In the genomic region with DNA sequence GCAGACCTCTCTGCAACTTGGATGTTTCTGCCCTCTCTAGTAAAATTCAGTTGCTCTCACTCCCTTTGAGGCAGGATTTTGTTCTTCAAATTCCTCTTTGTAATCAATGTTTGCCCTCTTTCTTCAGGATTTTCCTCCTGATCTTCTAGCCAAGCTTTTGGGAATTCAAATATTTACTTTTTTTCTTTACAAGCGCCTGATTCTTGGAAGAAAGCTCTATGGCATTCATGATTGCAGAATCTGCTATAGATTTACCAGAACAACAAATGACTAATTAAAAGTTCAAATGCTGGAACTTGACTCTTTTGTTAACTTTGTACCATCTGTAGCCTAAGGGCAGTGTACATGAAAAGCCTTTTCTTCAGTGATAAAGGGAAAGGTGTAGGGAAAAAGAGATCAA, we compare ENCODE assay signal across 20 cellular contexts.
DNase-seq lines count a peak whose midpoint lies in the region; ATAC-seq, FAIRE-seq and TF ChIP-seq lines count a peak whose summit lies in the region.
"Had no signal": no experiment of that assay in that cellular context is flagged by ENCODE, and none has a peak within 500 bp of the region (broad histone marks: within the 10 kb centered on the region; RNA-seq: fewer than 3 reads in every experiment).

No MANE protein-coding gene starts in this region.

- no peaks in the 10 kb centered on the region for H3K4me1 Mint-ChIP-seq in Caco-2 (ENCODE audit: low read depth, unreplicated experiment)
- H3K4me1 Mint-ChIP-seq in endodermal cell, result peaks cover 31% of the 10 kb centered on the region
- peaks cover 11% of the 10 kb centered on the region for H3K4me1 Mint-ChIP-seq in progenitor cell of endocrine pancreas (ENCODE audit: low read depth)
- no peaks in the 10 kb centered on the region for H3K4me1 Mint-ChIP-seq in activated CD4-positive, alpha-beta memory T cell treated with anti-CD3 and anti-CD28 coated beads for 36 hours (ENCODE audit: low read depth)
- H3K4me1 Mint-ChIP-seq: CD4-positive, CD25-positive, alpha-beta regulatory T cell; GM23338 had no signal

- H3K4me1 ChIP-seq in A549, result no peaks in the 10 kb centered on the region
- H3K4me1 ChIP-seq in Caco-2, result peaks cover 11% of the 10 kb centered on the region
- H3K4me1 ChIP-seq in endodermal cell (ENCODE audit: control insufficient read depth, insufficient read depth, low read length), result no peaks in the 10 kb centered on the region
- no peaks in the 10 kb centered on the region for H3K4me1 ChIP-seq in body of pancreas
- H3K4me1 ChIP-seq in mammary epithelial cell (ENCODE audit: insufficient read depth, low read length), result no peaks in the 10 kb centered on the region

- TF ChIP-seq CTCF in A549 (IDR thresholded peaks at IDR 0.05) (no peak), Caco-2 (IDR thresholded peaks at IDR 0.05; ENCODE audit: insufficient read depth in 1 of 2, low read depth in 1 of 2, low read length in 1 of 2, severe bottlenecking in 1 of 2, unreplicated experiment in 1 of 2) (no peak), endodermal cell (conservative IDR thresholded peaks at IDR 0.05) (no peak), progenitor cell of endocrine pancreas (IDR thresholded peaks at IDR 0.05; ENCODE audit: unreplicated experiment) (no peak), body of pancreas (IDR thresholded peaks at IDR 0.05) (no peak), mammary epithelial cell (conservative IDR thresholded peaks at IDR 0.05 in 1 of 2, IDR thresholded peaks at IDR 0.05 in 1 of 2; ENCODE audit: extremely low read depth in 1 of 2, insufficient read depth in 1 of 2, low read depth in 1 of 2, low read length in 2 of 2) (no peak)

- H2AFZ ChIP-seq in mammary epithelial cell (ENCODE audit: low read depth, low read length), result no peak overlapping the region
- H2AFZ ChIP-seq: GM23338 had no signal

- intact Hi-C loops in Caco-2 (cut with micrococcal nuclease; ENCODE audit: unreplicated experiment) (loop anchor here (5.0 kb wide), 1 partner anchor 65 kb away; the partner anchor contains the start of gene SHISA6), body of pancreas (cut with DNase I) (no loop called here), mammary epithelial cell (cut with micrococcal nuclease) (no loop called here)
- intact Hi-C loops in activated CD4-positive, alpha-beta memory T cell treated with anti-CD3 and anti-CD28 coated beads for 36 hours (cut with micrococcal nuclease), result no loop called here

- dilution Hi-C loops in mammary epithelial cell (cut with HindIII; ENCODE audit: low sequenced_read_pairs), result no loop called here

- H4K20me1 ChIP-seq in mammary epithelial cell (ENCODE audit: insufficient read depth, low read length), result no peaks in the 10 kb centered on the region

- CTCF ChIA-PET in A549 (lab: Yijun Ruan, JAX), result no interaction called here
- CTCF ChIA-PET in Caco-2 (lab: Charles Lee), result interaction anchor here (0.9 kb wide), 1 partner anchor 32 kb away, joined by 3 read pairs; no protein-coding TSS in a partner anchor
- CTCF ChIA-PET in activated CD4-positive, alpha-beta memory T cell treated with anti-CD3 and anti-CD28 coated beads for 36 hours (lab: Charles Lee), result no interaction called here
- CTCF ChIA-PET in mammary epithelial cell (lab: Charles Lee; ENCODE audit: low non-redundant PET), result no interaction called here

- H3K9me3 Mint-ChIP-seq in Caco-2 (ENCODE audit: unreplicated experiment) (no peaks in the 10 kb centered on the region), endodermal cell (no peaks in the 10 kb centered on the region), progenitor cell of endocrine pancreas (ENCODE audit: low read depth) (no peaks in the 10 kb centered on the region)
- H3K9me3 Mint-ChIP-seq in activated CD4-positive, alpha-beta memory T cell treated with anti-CD3 and anti-CD28 coated beads for 36 hours, result peaks cover 4% of the 10 kb centered on the region
- H3K9me3 Mint-ChIP-seq: CD8-positive, alpha-beta T cell had no signal

- H3K4me3 Mint-ChIP-seq in Caco-2 (ENCODE audit: unreplicated experiment) (no peak overlapping the region), endodermal cell (no peak overlapping the region), progenitor cell of endocrine pancreas (ENCODE audit: low read depth) (no peak overlapping the region)
- no peak overlapping the region for H3K4me3 Mint-ChIP-seq in activated CD4-positive, alpha-beta memory T cell treated with anti-CD3 and anti-CD28 coated beads for 36 hours
- H3K4me3 Mint-ChIP-seq: CD4-positive, CD25-positive, alpha-beta regulatory T cell; CD8-positive, alpha-beta T cell; GM23338; H9 had no signal

- H3K36me3 Mint-ChIP-seq in Caco-2 (ENCODE audit: insufficient read depth, unreplicated experiment), result no peaks in the 10 kb centered on the region
- H3K36me3 Mint-ChIP-seq in endodermal cell (ENCODE audit: low read depth), result no peaks in the 10 kb centered on the region
- no peaks in the 10 kb centered on the region for H3K36me3 Mint-ChIP-seq in progenitor cell of endocrine pancreas (ENCODE audit: insufficient read depth)
- no peaks in the 10 kb centered on the region for H3K36me3 Mint-ChIP-seq in activated CD4-positive, alpha-beta memory T cell treated with anti-CD3 and anti-CD28 coated beads for 36 hours
- H3K36me3 Mint-ChIP-seq: CD4-positive, CD25-positive, alpha-beta regulatory T cell; CD8-positive, alpha-beta T cell had no signal

- H3K4me3 ChIP-seq in A549 (no peak overlapping the region), Caco-2 (ENCODE audit: low read depth, low read length) (no peak overlapping the region), endodermal cell (ENCODE audit: low read length) (no peak overlapping the region), body of pancreas (no peak overlapping the region), mammary epithelial cell (replicated peaks in 1 of 3; ENCODE audit: insufficient read depth in 1 of 3, low read depth in 2 of 3, low read length in 3 of 3) (no peak overlapping the region)
- H3K4me3 ChIP-seq: GM12878, GM23338 had no signal

- no peak overlapping the region for H3K27ac ChIP-seq in A549
- no peak overlapping the region for H3K27ac ChIP-seq in endodermal cell (ENCODE audit: low read depth, low read length)
- H3K27ac ChIP-seq in body of pancreas, result no peak overlapping the region
- H3K27ac ChIP-seq in mammary epithelial cell (ENCODE audit: insufficient read depth, low read depth, low read length), result no peak overlapping the region

- WGBS in A549 (ENCODE audit: missing lambda C conversion rate), result 0% methylated on average over 1 of the region's 1 CpG
- WGBS in endodermal cell (ENCODE audit: insufficient coverage in 1 of 2, insufficient read length in 1 of 2), 2 experiments, result 48 to 89% methylated on average over 1 of the region's 1 CpG
- 5 to 23% methylated on average over 1 of the region's 1 CpG for WGBS in body of pancreas, 2 donors
- 21% methylated on average over 1 of the region's 1 CpG for WGBS in mammary epithelial cell (ENCODE audit: low coverage, missing lambda C conversion rate)

- H3K4me2 ChIP-seq in A549 (no peak overlapping the region), mammary epithelial cell (ENCODE audit: insufficient read depth, low read depth, low read length) (no peak overlapping the region)
- H3K4me2 ChIP-seq: GM23338 had no signal

- no peaks in the 10 kb centered on the region; the same call in 2 of the 3 replicates for H3K9me3 ChIP-seq in A549
- no peaks in the 10 kb centered on the region for H3K9me3 ChIP-seq in Caco-2
- no peaks in the 10 kb centered on the region for H3K9me3 ChIP-seq in endodermal cell (ENCODE audit: control insufficient read depth, low read length)
- no peaks in the 10 kb centered on the region for H3K9me3 ChIP-seq in body of pancreas
- H3K9me3 ChIP-seq in mammary epithelial cell (replicated peaks; ENCODE audit: insufficient read depth, low read length), result peaks cover 17% of the 10 kb centered on the region

- no peaks in the 10 kb centered on the region for H3K79me2 ChIP-seq in mammary epithelial cell (ENCODE audit: insufficient read depth, low read length)

- no peak for TF ChIP-seq POLR2A in A549 (IDR thresholded peaks at IDR 0.05; ENCODE audit: low read length)
- TF ChIP-seq POLR2A in body of pancreas (IDR thresholded peaks at IDR 0.05), result no peak

- in situ Hi-C loops in mammary epithelial cell (cut with MboI; ENCODE audit: low sequenced_read_pairs in 2 of 2), result no loop called here

- H3K27me3 ChIP-seq in Caco-2 (replicated peaks; ENCODE audit: control insufficient read depth, insufficient read depth, low read length), result no peaks in the 10 kb centered on the region
- no peaks in the 10 kb centered on the region for H3K27me3 ChIP-seq in endodermal cell (ENCODE audit: control insufficient read depth, insufficient read depth, low read length, poor library complexity, severe bottlenecking)
- H3K27me3 ChIP-seq in body of pancreas, result no peaks in the 10 kb centered on the region
- no peaks in the 10 kb centered on the region for H3K27me3 ChIP-seq in mammary epithelial cell (ENCODE audit: insufficient read depth, low read length)

- H3K27me3 Mint-ChIP-seq in Caco-2 (ENCODE audit: insufficient read depth, unreplicated experiment) (no peaks in the 10 kb centered on the region), endodermal cell (ENCODE audit: insufficient read depth) (no peaks in the 10 kb centered on the region), progenitor cell of endocrine pancreas (no peaks in the 10 kb centered on the region)
- no peaks in the 10 kb centered on the region for H3K27me3 Mint-ChIP-seq in activated CD4-positive, alpha-beta memory T cell treated with anti-CD3 and anti-CD28 coated beads for 36 hours
- H3K27me3 Mint-ChIP-seq: CD4-positive, CD25-positive, alpha-beta regulatory T cell had no signal

- peak overlapping the region; percentile 59 for H3K27ac Mint-ChIP-seq in Caco-2 (ENCODE audit: unreplicated experiment)
- H3K27ac Mint-ChIP-seq in endodermal cell, result peak overlapping the region; percentile 16
- H3K27ac Mint-ChIP-seq in progenitor cell of endocrine pancreas, result peak overlapping the region; percentile 40
- no peak overlapping the region for H3K27ac Mint-ChIP-seq in activated CD4-positive, alpha-beta memory T cell treated with anti-CD3 and anti-CD28 coated beads for 36 hours
- H3K27ac Mint-ChIP-seq: CD4-positive, CD25-positive, alpha-beta regulatory T cell; CD8-positive, alpha-beta T cell; GM23338; H9 had no signal

- H3K9ac ChIP-seq in endodermal cell (ENCODE audit: extremely low read depth, low read length, poor library complexity, severe bottlenecking) (no peak overlapping the region), mammary epithelial cell (ENCODE audit: insufficient read depth, low read length) (no peak overlapping the region)

- H3K36me3 ChIP-seq in Caco-2 (ENCODE audit: control insufficient read depth, insufficient read depth, low read length), result no peaks in the 10 kb centered on the region
- H3K36me3 ChIP-seq in endodermal cell (ENCODE audit: control insufficient read depth, insufficient read depth, low read length), result no peaks in the 10 kb centered on the region
- H3K36me3 ChIP-seq in body of pancreas (replicated peaks in 1 of 2; ENCODE audit: insufficient read depth in 1 of 2, low read depth in 2 of 2), result no peaks in the 10 kb centered on the region
- H3K36me3 ChIP-seq in mammary epithelial cell (ENCODE audit: insufficient read depth, low read length), result no peaks in the 10 kb centered on the region

- DNase-seq in A549 (ENCODE audit: low read depth in 1 of 2, low spot score in 1 of 2) (no peak), Caco-2 (peak in 1 of 2 experiments; percentile 14), endodermal cell (no peak), progenitor cell of endocrine pancreas (ENCODE audit: low spot score, unreplicated experiment) (no peak), body of pancreas (no peak), mammary epithelial cell (no peak)
- DNase-seq in activated CD4-positive, alpha-beta memory T cell treated with anti-CD3 and anti-CD28 coated beads for 36 hours, result no peak
- DNase-seq: 8988T; C1 segment of cervical spinal cord; CD4-positive, CD25-positive, alpha-beta regulatory T cell; CD8-positive, alpha-beta T cell; DMS 273 treated with DMSO at 0.1 percent for 48 hours; DMS79; EL; GDM1; H9 had no signal

- BruUV-seq in Caco-2 (replicated peaks; lab: Mats Ljungman, UMichigan) (no TSS peak), mammary epithelial cell (replicated peaks; lab: Mats Ljungman, UMichigan) (no TSS peak)

- no peak for TF ChIP-seq RAD21 in A549 (conservative IDR thresholded peaks at IDR 0.05 in 1 of 2, IDR thresholded peaks at IDR 0.05 in 1 of 2)

- no peak for TF ChIP-seq EP300 in A549 (IDR thresholded peaks at IDR 0.05)

- ATAC-seq in A549 (no peak), body of pancreas (no peak)
- ATAC-seq: CD8-positive, alpha-beta T cell; GM12878; GM23338; HCT116 had no signal

- POLR2A ChIA-PET in A549 (lab: Yijun Ruan, JAX) (no interaction called here), Caco-2 (lab: Charles Lee) (no interaction called here)
- POLR2A ChIA-PET in activated CD4-positive, alpha-beta memory T cell treated with anti-CD3 and anti-CD28 coated beads for 36 hours (lab: Charles Lee), result no interaction called here

- peak; percentile 7 for FAIRE-seq in A549 (lab: Jason Lieb, UNC)
- FAIRE-seq: D721Med, GM12878 had no signal
